Comparison of ENCODE assay signal across 14 cellular contexts in the genomic region with DNA sequence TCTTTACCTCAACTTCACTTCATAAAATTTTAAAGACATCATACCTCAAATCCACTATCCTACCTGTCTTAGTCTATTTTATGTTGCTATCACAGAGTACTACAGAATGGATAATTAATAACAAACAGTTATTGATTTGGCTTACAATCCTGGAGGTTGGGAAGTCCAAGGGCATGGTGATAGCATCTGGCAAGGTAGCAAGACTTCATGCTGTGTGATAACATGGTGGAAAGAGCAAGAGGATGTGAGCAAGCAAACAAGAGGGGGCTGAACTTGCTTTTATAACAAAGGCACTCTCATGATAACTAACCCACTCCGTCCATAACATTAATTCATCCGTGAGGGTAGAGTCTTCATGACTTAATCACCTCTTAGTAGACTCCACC. TPM values are rescaled to one million over a fixed set of nuclear protein-coding genes. Genes with fewer than 3 reads are reported as not detected.
DNase-seq lines count a peak whose midpoint lies in the region; ATAC-seq and TF ChIP-seq lines count a peak whose summit lies in the region.
"Had no signal": no experiment of that assay in that cellular context is flagged by ENCODE, and none has a peak within 500 bp of the region (broad histone marks: within the 10 kb centered on the region; RNA-seq: fewer than 3 reads in every experiment).

No MANE protein-coding gene starts in this region.

- no peak for TF ChIP-seq CTCF in OCI-LY7 (conservative IDR thresholded peaks at IDR 0.05; ENCODE audit: low read length)

- no peaks in the 10 kb centered on the region for H3K9me3 Mint-ChIP-seq in activated naive CD4-positive, alpha-beta T cell treated with anti-CD3 and anti-CD28 coated beads, Interleukin-2, amount 50 U/mL, for 24 hours

- intact Hi-C loops in OCI-LY7 (cut with micrococcal nuclease; ENCODE audit: unreplicated experiment), result no loop called here

- peaks cover 14% of the 10 kb centered on the region for H3K36me3 Mint-ChIP-seq in activated naive CD4-positive, alpha-beta T cell treated with anti-CD3 and anti-CD28 coated beads, Interleukin-2, amount 50 U/mL, for 24 hours

- H3K36me3 ChIP-seq in OCI-LY7 (ENCODE audit: insufficient read depth, low read length) (peaks cover 51% of the 10 kb centered on the region), duodenal mucosa (ENCODE audit: control insufficient read depth in 1 of 2, insufficient read depth in 2 of 2, low read length in 2 of 2) (peaks cover 5 to 8% of the 10 kb centered on the region in 2 donors)
- H3K36me3 ChIP-seq: uterus had no signal

- BruUV-seq in OCI-LY7 (replicated peaks; lab: Mats Ljungman, UMichigan), result no TSS peak

- no peaks in the 10 kb centered on the region for H3K79me2 ChIP-seq in OCI-LY7 (ENCODE audit: insufficient read depth, low read depth, low read length)

- H3K9me3 ChIP-seq in OCI-LY7 (ENCODE audit: low read length) (peaks cover 13% of the 10 kb centered on the region), duodenal mucosa (ENCODE audit: control insufficient read depth in 1 of 2, low read length in 2 of 2) (no peaks in the 10 kb centered on the region)
- H3K9me3 ChIP-seq: pancreas, uterus had no signal

- no peaks in the 10 kb centered on the region for H3K27me3 Mint-ChIP-seq in activated naive CD4-positive, alpha-beta T cell treated with anti-CD3 and anti-CD28 coated beads, Interleukin-2, amount 50 U/mL, for 24 hours

- H3K4me3 ChIP-seq in OCI-LY7 (ENCODE audit: low read depth, low read length, poor library complexity, severe bottlenecking) (peak overlapping the region; percentile 63), duodenal mucosa (ENCODE audit: low read depth in 1 of 2, low read length in 2 of 2) (peak overlapping the region; percentile 5 to 22)
- H3K4me3 ChIP-seq: pancreas, uterus had no signal

- H3K9ac ChIP-seq in duodenal mucosa (ENCODE audit: low read depth in 1 of 2, low read length in 2 of 2), result no peak overlapping the region

- H2AFZ ChIP-seq in OCI-LY7 (ENCODE audit: low read length), result peak overlapping the region; percentile 79; the same call in 1 of the 2 replicates

- no peak for ATAC-seq in HG02885 (IDR thresholded peaks at IDR 0.05; ENCODE audit: poor library complexity, unreplicated experiment)
- ATAC-seq: pancreas had no signal

- peak overlapping the region; percentile 88 for H3K4me2 ChIP-seq in OCI-LY7 (ENCODE audit: low read length)

- no peaks in the 10 kb centered on the region for H3K9me2 ChIP-seq in OCI-LY7 (ENCODE audit: insufficient read depth, low read length)

- CTCF ChIA-PET in OCI-LY7 (lab: Charles Lee; ENCODE audit: unreplicated experiment), result no interaction called here

- peak overlapping the region; percentile 76 for H3K4me3 Mint-ChIP-seq in activated naive CD4-positive, alpha-beta T cell treated with anti-CD3 and anti-CD28 coated beads, Interleukin-2, amount 50 U/mL, for 24 hours

- POLR2A ChIA-PET in OCI-LY7 (lab: Charles Lee), result no interaction called here

- no peak for DNase-seq in activated naive CD4-positive, alpha-beta T cell treated with Interleukin-2 at 50 U/mL for 16 hours
- DNase-seq in OCI-LY7 (ENCODE audit: low spot score), result no peak
- DNase-seq in NCI-H510A (lab: John Stamatoyannopoulos, UW), result no peak
- no peak for DNase-seq in medulla oblongata (ENCODE audit: extremely low spot score)
- DNase-seq in NCI-H1092 (lab: John Stamatoyannopoulos, UW), result no peak
- DNase-seq: amygdala, NCI-H345, pancreas, SIG-M5, small intestine, uterus had no signal

- no peaks in the 10 kb centered on the region for H3K27me3 ChIP-seq in duodenal mucosa (ENCODE audit: control insufficient read depth in 1 of 2, insufficient read depth in 2 of 2, low read length in 2 of 2)
- H3K27me3 ChIP-seq: pancreas, uterus had no signal

- H3K4me1 ChIP-seq in OCI-LY7 (ENCODE audit: insufficient read depth, low read length, poor library complexity, severe bottlenecking) (peaks cover 65% of the 10 kb centered on the region), duodenal mucosa (ENCODE audit: control insufficient read depth in 1 of 2, insufficient read depth in 2 of 2, low read length in 2 of 2) (peaks cover 17 to 19% of the 10 kb centered on the region in 2 donors)
- H3K4me1 ChIP-seq: pancreas, uterus had no signal

- no peaks in the 10 kb centered on the region for H4K20me1 ChIP-seq in OCI-LY7 (ENCODE audit: insufficient read depth, low read length)

- H3K4me1 Mint-ChIP-seq in activated naive CD4-positive, alpha-beta T cell treated with anti-CD3 and anti-CD28 coated beads, Interleukin-2, amount 50 U/mL, for 24 hours, result peaks cover 99% of the 10 kb centered on the region

- peak overlapping the region; percentile 96 for H3K27ac Mint-ChIP-seq in activated naive CD4-positive, alpha-beta T cell treated with anti-CD3 and anti-CD28 coated beads, Interleukin-2, amount 50 U/mL, for 24 hours

- H3K27ac ChIP-seq in OCI-LY7 (ENCODE audit: low read depth, low read length, poor library complexity, severe bottlenecking) (peak overlapping the region; percentile 96), duodenal mucosa (ENCODE audit: low read depth, low read length) (no peak overlapping the region)
- H3K27ac ChIP-seq: pancreas, uterus had no signal

RNA-seq across cellular contexts. Expression of gene C21orf91, which starts 33.8 kb away (rescaled TPM):
- total RNA-seq in OCI-LY7 (2014; rRNA removed; shearing (Covaris generic)), result 13.8 and 15.8 TPM in 2 replicates
- total RNA-seq in OCI-LY7 (2022), result 32.8 and 36.5 TPM in 2 replicates
